In the genomic region with DNA sequence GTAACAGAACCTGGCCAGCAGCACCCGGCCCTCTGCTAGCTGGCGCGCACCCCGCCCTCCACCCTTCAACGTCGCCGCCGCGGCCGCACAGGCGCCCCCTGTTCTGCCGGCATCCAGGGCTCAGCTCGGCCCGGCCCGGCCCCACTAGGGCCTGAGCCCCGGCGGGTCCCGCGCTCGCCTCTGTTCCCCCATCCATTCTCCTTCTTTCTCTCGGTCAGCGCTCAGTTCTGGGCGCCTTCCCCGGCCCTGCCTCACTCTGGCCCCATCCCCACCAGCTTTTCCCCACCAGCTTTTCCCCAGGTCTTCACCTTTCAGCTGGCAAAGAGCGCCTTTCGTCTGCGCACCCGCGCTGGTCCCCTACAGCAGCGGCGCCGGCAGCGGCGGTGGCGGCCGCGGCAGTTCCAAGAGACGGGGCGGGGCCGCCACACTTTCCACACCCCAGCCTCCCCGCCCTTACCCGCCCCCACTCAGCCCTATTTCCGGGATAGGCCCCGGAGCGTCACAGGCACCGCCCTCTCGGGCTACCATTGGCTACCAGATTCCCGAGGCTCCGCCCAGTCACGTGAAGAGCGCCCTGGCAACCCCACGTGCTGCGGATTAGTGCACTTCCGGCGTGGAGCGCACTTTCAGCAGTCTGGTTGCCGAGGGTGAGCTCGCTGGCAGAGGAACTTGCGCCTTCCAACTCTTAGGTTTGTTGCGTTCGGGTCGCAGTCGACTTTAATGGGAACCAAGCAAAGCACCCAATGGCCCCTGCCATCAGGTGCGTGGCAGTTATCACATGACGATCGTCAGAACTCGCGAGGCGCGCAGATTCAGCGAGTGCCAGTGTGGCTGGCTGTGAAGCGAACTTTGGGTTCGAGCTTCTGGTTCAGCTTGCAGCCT, we compare ENCODE assay signal across 8 cellular contexts. TPM values are rescaled to one million over a fixed set of nuclear protein-coding genes. Genes with fewer than 3 reads are reported as not detected.
DNase-seq lines count a peak whose midpoint lies in the region; FAIRE-seq and TF ChIP-seq lines count a peak whose summit lies in the region.

A gene (minus strand): TSS at position 403 of the 882 bp plus-strand sequence. CDS start 831 bp downstream, outside the sequence.

- H3K4me1 ChIP-seq in HAP-1 (peaks cover 19% of the 10 kb centered on the region), SJSA1 (replicated peaks) (peaks cover 9% of the 10 kb centered on the region), suprapubic skin (peaks cover 15% of the 10 kb centered on the region)

- no peaks in the 10 kb centered on the region; the same call in 1 of the 2 replicates for H3K36me3 ChIP-seq in HAP-1 (replicated peaks)
- no peaks in the 10 kb centered on the region; the same call in 1 of the 2 replicates for H3K36me3 ChIP-seq in SJSA1
- no peaks in the 10 kb centered on the region for H3K36me3 ChIP-seq in suprapubic skin

- TF ChIP-seq CTCF in suprapubic skin (IDR thresholded peaks at IDR 0.05), result no peak

- no peaks in the 10 kb centered on the region for H3K27me3 ChIP-seq in HAP-1 (ENCODE audit: low read depth)
- no peaks in the 10 kb centered on the region for H3K27me3 ChIP-seq in SJSA1 (replicated peaks)
- H3K27me3 ChIP-seq in suprapubic skin, result no peaks in the 10 kb centered on the region

- TF ChIP-seq EP300 in suprapubic skin (IDR thresholded peaks at IDR 0.05), result no peak

- in situ Hi-C loops in HAP-1 (cut with MboI; ENCODE audit: low sequenced_read_pairs), result no loop called here

- 15% methylated on average over 68 of the region's 73 CpGs for WGBS in suprapubic skin

- H3K9me3 ChIP-seq in HAP-1 (peaks cover 6% of the 10 kb centered on the region; the same call in 1 of the 2 replicates), SJSA1 (replicated peaks) (peaks cover 15% of the 10 kb centered on the region), suprapubic skin (peaks cover 12% of the 10 kb centered on the region)

- H3K4me3 ChIP-seq in HAP-1, result peak within 1 kb of the TSS; percentile 70
- H3K4me3 ChIP-seq in SJSA1, result peak within 1 kb of the TSS; percentile 62
- peak within 1 kb of the TSS; percentile 66 for H3K4me3 ChIP-seq in suprapubic skin

- FAIRE-seq in G401.6 (lab: Jason Lieb, UNC), result peak; percentile 58

- peak; percentile 94 to 99 for DNase-seq in HAP-1 (ENCODE audit: low spot score in 2 of 2)
- peak; percentile 96 for DNase-seq in M059J (ENCODE audit: low read depth)
- DNase-seq in SJSA1 (ENCODE audit: low read depth in 1 of 2, low spot score in 2 of 2), result peak; percentile 74 to 93
- peak; percentile 96 for DNase-seq in activated naive CD4-positive, alpha-beta T cell treated with Interleukin-2 at 50 U/mL for 16 hours
- DNase-seq in glomerular endothelial cell (ENCODE audit: extremely low read depth, low read depth, low spot score), result peak; percentile 45
- DNase-seq in occipital lobe (lab: John Stamatoyannopoulos, UW), result peak; percentile 89
- peak; percentile 97 to 98 for DNase-seq in suprapubic skin (ENCODE audit: low spot score in 2 of 2)

- TF ChIP-seq POLR2A in suprapubic skin (IDR thresholded peaks at IDR 0.05), result no peak

- H3K27ac ChIP-seq in SJSA1 (peak within 1 kb of the TSS; percentile 22; the same call in 1 of the 2 replicates), suprapubic skin (peak within 1 kb of the TSS; percentile 57)

RNA-seq across cellular contexts. Expression of the gene that starts here (rescaled TPM):
- 17.4 and 25.1 TPM in 2 replicates for total RNA-seq in M059J (2014; rRNA removed; shearing (Covaris generic))
- total RNA-seq in SJSA1 (2014; rRNA removed; shearing (Covaris generic)), result 12.2 and 21.0 TPM in 2 replicates
- total RNA-seq in glomerular endothelial cell (7.5 and 7.6 TPM in 2 replicates), occipital lobe (9.5 TPM), suprapubic skin (1 to 10 TPM; 1.9 to 5.3 (median 3.5) TPM)

Comparison
In these comparisons a context has a peak if more than half of its experiments do, and no peak if none do; other contexts are left out.
1. Peak in every context shown above with its lines: DNase-seq, H3K4me3 ChIP-seq and H3K27ac ChIP-seq.
2. DNase-seq: peak in every context shown above with its lines; median percentile 98 in suprapubic skin; 96 in HAP-1; 96 in M059J; 96 in activated naive CD4-positive, alpha-beta T cell treated with Interleukin-2 at 50 U/mL for 16 hours; 89 in occipital lobe; 84 in SJSA1; 45 in glomerular endothelial cell.